Comparison of ENCODE assay signal across 12 cellular contexts in genomic region chr12:117044790-117045174, GRCh38. TPM values are rescaled to one million over a fixed set of nuclear protein-coding genes. Genes with fewer than 3 reads are reported as not detected.
DNase-seq lines count a peak whose midpoint lies in the region; ATAC-seq, FAIRE-seq and TF ChIP-seq lines count a peak whose summit lies in the region.
"Had no signal": no experiment of that assay in that cellular context is flagged by ENCODE, and none has a peak within 500 bp of the region (broad histone marks: within the 10 kb centered on the region; RNA-seq: fewer than 3 reads in every experiment).

No MANE protein-coding gene starts in this region.

- H4K8ac ChIP-seq in neuronal stem cell (ENCODE audit: low read depth, low read length) = no peak overlapping the region

- no peaks in the 10 kb centered on the region for H3K9me3 Mint-ChIP-seq in CD8-positive, alpha-beta memory T cell
- H3K9me3 Mint-ChIP-seq in WTC11 = no peaks in the 10 kb centered on the region

- no peaks in the 10 kb centered on the region for H3K9me3 ChIP-seq in CD8-positive, alpha-beta memory T cell (ENCODE audit: low read length)
- H3K9me3 ChIP-seq in neuronal stem cell (replicated peaks in 1 of 2; ENCODE audit: control insufficient read depth in 2 of 2, insufficient read depth in 1 of 2, low read depth in 1 of 2, low read length in 2 of 2) = peaks cover 0 to 4% of the 10 kb centered on the region in 2 donors
- H3K9me3 ChIP-seq: tibial artery had no signal

- CTCF ChIA-PET in CD8-positive, alpha-beta memory T cell (lab: Charles Lee) = interaction anchor here (1.5 kb wide), 2 partner anchors 11 to 19 kb away, joined by 4 to 5 read pairs; no protein-coding TSS in a partner anchor
- CTCF ChIA-PET in WTC11 (lab: Charles Lee) = interaction anchor here (1.1 kb wide), 1 partner anchor 75 kb away, joined by 3 read pairs; no protein-coding TSS in a partner anchor

- H2AFZ ChIP-seq in neuronal stem cell (ENCODE audit: low read length) = peak overlapping the region; percentile 81

- peaks cover 0 to 2% of the 10 kb centered on the region in 2 donors for H3K27me3 Mint-ChIP-seq in CD8-positive, alpha-beta memory T cell
- H3K27me3 Mint-ChIP-seq in WTC11 (ENCODE audit: low read depth) = no peaks in the 10 kb centered on the region

- H3K14ac ChIP-seq in neuronal stem cell (ENCODE audit: low read length) = no peak overlapping the region

- H3K36me3 ChIP-seq in CD8-positive, alpha-beta memory T cell (ENCODE audit: insufficient read depth, low read length) = no peaks in the 10 kb centered on the region
- H3K36me3 ChIP-seq in neuronal stem cell (replicated peaks in 1 of 2; ENCODE audit: control insufficient read depth in 2 of 2, insufficient read depth in 2 of 2, low read length in 2 of 2) = peaks cover 0 to 2% of the 10 kb centered on the region in 2 donors
- H3K36me3 ChIP-seq: tibial artery had no signal

- TF ChIP-seq CTCF in HL-60 (IDR thresholded peaks at IDR 0.05; ENCODE audit: insufficient read depth, low read length) = no peak
- no peak for TF ChIP-seq CTCF in WTC11 (IDR thresholded peaks at IDR 0.05)
- no peak for TF ChIP-seq CTCF in foreskin fibroblast (IDR thresholded peaks at IDR 0.05; ENCODE audit: low read depth, low read length)

- ATAC-seq in WTC11 (no peak), GM18517 (IDR thresholded peaks at IDR 0.05; ENCODE audit: unreplicated experiment) (no peak)

- POLR2A ChIA-PET in CD8-positive, alpha-beta memory T cell (lab: Charles Lee) = no interaction called here
- POLR2A ChIA-PET in WTC11 (lab: Charles Lee) = no interaction called here

- peak overlapping the region; percentile 67 for H3K18ac ChIP-seq in neuronal stem cell (ENCODE audit: low read length)

- no peak overlapping the region for H2BK120ac ChIP-seq in neuronal stem cell (ENCODE audit: low read depth, low read length)

- no peaks in the 10 kb centered on the region for H3K4me1 Mint-ChIP-seq in CD8-positive, alpha-beta memory T cell
- peaks cover 41% of the 10 kb centered on the region for H3K4me1 Mint-ChIP-seq in WTC11

- no peak overlapping the region for H3K4ac ChIP-seq in neuronal stem cell (ENCODE audit: low read length)

- H3K9ac ChIP-seq in neuronal stem cell (ENCODE audit: low read depth, low read length, poor library complexity) = no peak overlapping the region

- H3K27ac ChIP-seq in CD8-positive, alpha-beta memory T cell (ENCODE audit: low read depth, low read length) = peak overlapping the region; percentile 64
- H3K27ac ChIP-seq in HL-60 (replicated peaks) (peak overlapping the region; percentile 75), neuronal stem cell (replicated peaks; ENCODE audit: low read length) (no peak overlapping the region)
- H3K27ac ChIP-seq: tibial artery had no signal

- H3K4me3 Mint-ChIP-seq in CD8-positive, alpha-beta memory T cell = no peak overlapping the region
- no peak overlapping the region for H3K4me3 Mint-ChIP-seq in WTC11

- no peak for DNase-seq in CD8-positive, alpha-beta memory T cell
- no peak for DNase-seq in HL-60 (ENCODE audit: low read depth in 1 of 2, low spot score in 1 of 2)
- no peak for DNase-seq in WTC11 (ENCODE audit: low spot score)
- no peak for DNase-seq in neuronal stem cell (ENCODE audit: low spot score)
- DNase-seq in foreskin fibroblast = no peak
- DNase-seq in urothelium cell line (ENCODE audit: low spot score) = no peak
- DNase-seq: activated CD4-positive, alpha-beta T cell treated with anti-CD3 and anti-CD28 coated beads, Interleukin-2, amount 50 U/mL, for 4 hours; activated effector memory CD4-positive, alpha-beta T cell treated with anti-CD3 and anti-CD28 coated beads, Interleukin-2, amount 50 U/mL, for 16 hours; cortex of kidney; KG1; tibial artery had no signal

- H3K27me3 ChIP-seq in CD8-positive, alpha-beta memory T cell (ENCODE audit: insufficient read depth, low read length, poor library complexity, severe bottlenecking) = no peaks in the 10 kb centered on the region
- no peaks in the 10 kb centered on the region for H3K27me3 ChIP-seq in HL-60 (ENCODE audit: insufficient read depth, poor library complexity, severe bottlenecking)
- H3K27me3 ChIP-seq in neuronal stem cell (ENCODE audit: control insufficient read depth in 3 of 3, insufficient read depth in 3 of 3, low read depth in 1 of 3, low read length in 3 of 3) = no peaks in the 10 kb centered on the region
- H3K27me3 ChIP-seq: tibial artery had no signal

- H2BK15ac ChIP-seq in neuronal stem cell (ENCODE audit: low read length) = no peak overlapping the region

- H3K4me1 ChIP-seq in CD8-positive, alpha-beta memory T cell (ENCODE audit: insufficient read depth, low read length) = no peaks in the 10 kb centered on the region
- peaks cover 18% of the 10 kb centered on the region in 2 donors for H3K4me1 ChIP-seq in neuronal stem cell (ENCODE audit: control insufficient read depth in 2 of 2, insufficient read depth in 1 of 2, low read depth in 1 of 2, low read length in 2 of 2)

- FAIRE-seq in urothelium cell line (lab: Jason Lieb, UNC) = no peak

- peak overlapping the region; percentile 88 for H2AK5ac ChIP-seq in neuronal stem cell (ENCODE audit: low read depth, low read length)

- no peak overlapping the region for H3K4me2 ChIP-seq in neuronal stem cell (ENCODE audit: insufficient read depth, low read length, poor library complexity, severe bottlenecking)

- no peak overlapping the region for H4K91ac ChIP-seq in neuronal stem cell (ENCODE audit: low read depth, low read length, poor library complexity)

- H3K36me3 Mint-ChIP-seq in CD8-positive, alpha-beta memory T cell = peaks cover 0 to 4% (median 0%) of the 10 kb centered on the region in 3 donors
- no peaks in the 10 kb centered on the region for H3K36me3 Mint-ChIP-seq in WTC11

- no peak overlapping the region for H2BK12ac ChIP-seq in neuronal stem cell (ENCODE audit: low read length)

- no peak overlapping the region for H3K23ac ChIP-seq in neuronal stem cell (ENCODE audit: low read depth, low read length, poor library complexity)

- no peak overlapping the region for H2BK5ac ChIP-seq in neuronal stem cell (ENCODE audit: low read length)

- no peak overlapping the region for H3K27ac Mint-ChIP-seq in CD8-positive, alpha-beta memory T cell
- H3K27ac Mint-ChIP-seq in WTC11 = peak overlapping the region; percentile 29; the same call in 1 of the 2 replicates

- no peaks in the 10 kb centered on the region for H3K79me1 ChIP-seq in neuronal stem cell (ENCODE audit: low read depth, low read length)

- no CpG with 5 or more reads among the region's 13 CpGs for WGBS in neuronal stem cell (ENCODE audit: extremely low coverage in 2 of 2, insufficient read length in 2 of 2, insufficient replicate concordance in 1 of 2), 2 donors

- no peak overlapping the region for H3K4me3 ChIP-seq in CD8-positive, alpha-beta memory T cell (ENCODE audit: low read length)
- H3K4me3 ChIP-seq in HL-60 (replicated peaks; ENCODE audit: insufficient read depth, low read length) = no peak overlapping the region
- H3K4me3 ChIP-seq in neuronal stem cell (ENCODE audit: low read length in 2 of 2) = no peak overlapping the region
- no peak overlapping the region for H3K4me3 ChIP-seq in foreskin fibroblast (ENCODE audit: low read depth in 1 of 2, low read length in 2 of 2)
- H3K4me3 ChIP-seq: tibial artery had no signal

TF ChIP-seq in WTC11, 78 proteins besides CTCF, POLR2A, EP300 and RAD21:
- no peak for TF ChIP-seq RELA (CRISPR knock-in tag; IDR thresholded peaks at IDR 0.05; ENCODE audit: borderline replicate concordance)
- TF ChIP-seq NFATC4 (CRISPR knock-in tag; IDR thresholded peaks at IDR 0.05) = no peak
- no peak for TF ChIP-seq ELF4 (CRISPR knock-in tag; IDR thresholded peaks at IDR 0.05; ENCODE audit: low read depth)
- no peak for TF ChIP-seq ZNF121 (CRISPR knock-in tag; IDR thresholded peaks at IDR 0.05)
- TF ChIP-seq ESRRA (CRISPR knock-in tag; IDR thresholded peaks at IDR 0.05; ENCODE audit: borderline replicate concordance) = no peak
- no peak for TF ChIP-seq GTF2I (CRISPR knock-in tag; conservative IDR thresholded peaks at IDR 0.05)
- TF ChIP-seq, protein P1, sequence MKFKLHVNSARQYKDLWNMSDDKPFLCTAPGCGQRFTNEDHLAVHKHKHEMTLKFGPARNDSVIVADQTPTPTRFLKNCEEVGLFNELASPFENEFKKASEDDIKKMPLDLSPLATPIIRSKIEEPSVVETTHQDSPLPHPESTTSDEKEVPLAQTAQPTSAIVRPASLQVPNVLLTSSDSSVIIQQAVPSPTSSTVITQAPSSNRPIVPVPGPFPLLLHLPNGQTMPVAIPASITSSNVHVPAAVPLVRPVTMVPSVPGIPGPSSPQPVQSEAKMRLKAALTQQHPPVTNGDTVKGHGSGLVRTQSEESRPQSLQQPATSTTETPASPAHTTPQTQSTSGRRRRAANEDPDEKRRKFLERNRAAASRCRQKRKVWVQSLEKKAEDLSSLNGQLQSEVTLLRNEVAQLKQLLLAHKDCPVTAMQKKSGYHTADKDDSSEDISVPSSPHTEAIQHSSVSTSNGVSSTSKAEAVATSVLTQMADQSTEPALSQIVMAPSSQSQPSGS (CRISPR knock-in tag; IDR thresholded peaks at IDR 0.05; ENCODE audit: borderline replicate concordance, low read depth) = no peak
- no peak for TF ChIP-seq ZNF396 (CRISPR knock-in tag; IDR thresholded peaks at IDR 0.05; ENCODE audit: borderline replicate concordance)
- no peak for TF ChIP-seq ZNF671 (CRISPR knock-in tag; IDR thresholded peaks at IDR 0.05)
- no peak for TF ChIP-seq GABPB1 (CRISPR knock-in tag; IDR thresholded peaks at IDR 0.05)
- TF ChIP-seq RORB (CRISPR knock-in tag; IDR thresholded peaks at IDR 0.05) = no peak

RNA-seq across cellular contexts. Expression of gene TESC, which starts 54.4 kb away (rescaled TPM):
- total RNA-seq in CD8-positive, alpha-beta memory T cell = 10 to 100 TPM; 32.3 to 32.6 TPM
- 22.8 TPM for polyA plus RNA-seq in CD8-positive, alpha-beta memory T cell
- 10.8 to 15.5 TPM (median 14.9 TPM) in 3 replicates for total RNA-seq in WTC11 (2021)
- 13.2 TPM for polyA plus RNA-seq in neuronal stem cell (2013, experiment 1 of 2)
- polyA plus RNA-seq in neuronal stem cell (2013, experiment 2 of 2) = 12.4 TPM
